ENCODE assay signal across 1 cellular context in genomic region chr11:121341609-121342008, GRCh38.
TF ChIP-seq lines count a peak whose summit lies in the region.

No MANE protein-coding gene starts in this region.

TF ChIP-seq in GM12878, 131 proteins besides CTCF, POLR2A, EP300 and RAD21 (continued from another document):
- TF ChIP-seq ZNF687 (IDR thresholded peaks at IDR 0.05) (no peak), NFXL1 (IDR thresholded peaks at IDR 0.05; ENCODE audit: borderline replicate concordance) (no peak), CEBPZ (IDR thresholded peaks at IDR 0.05; ENCODE audit: low read depth, low read length) (no peak), ETV6 (conservative IDR thresholded peaks at IDR 0.05 in 1 of 2, IDR thresholded peaks at IDR 0.05 in 1 of 2; ENCODE audit: borderline replicate concordance in 1 of 2, low read depth in 1 of 2) (0 out of 4 replicates have a peak, but pooled peaks of 1 of the 2 experiments have one; percentile 41), SKIL (IDR thresholded peaks at IDR 0.05; ENCODE audit: low read depth, poor library complexity, severe bottlenecking) (no peak), ZNF217 (IDR thresholded peaks at IDR 0.05) (no peak)
